Comparison of ENCODE assay signal across 6 cellular contexts in genomic region chr7:149890715-149891114, GRCh38. TPM values are rescaled to one million over a fixed set of nuclear protein-coding genes. Genes with fewer than 3 reads are reported as not detected.
DNase-seq lines count a peak whose midpoint lies in the region; ATAC-seq, FAIRE-seq and TF ChIP-seq lines count a peak whose summit lies in the region.
"Not testable (repeated sequence)": the region's sequence is repeated elsewhere in the genome, so short reads cannot be mapped to it uniquely, and the experiment has no call there.

No MANE protein-coding gene starts in this region.

- CTCF ChIA-PET in K562 (lab: Yijun Ruan, JAX; ENCODE audit: low intra/inter-chr PET ratio): not testable (repeated sequence)

- TF ChIP-seq RAD21 in K562 (CRISPR knock-in tag; conservative IDR thresholded peaks at IDR 0.05 in 1 of 2, IDR thresholded peaks at IDR 0.05 in 1 of 2): not testable (repeated sequence)

- not testable (repeated sequence) for H3K36me3 ChIP-seq in K562 (ENCODE audit: control insufficient read depth, insufficient read depth, low read length)

- H4K20me1 ChIP-seq in K562 (replicated peaks; ENCODE audit: control insufficient read depth, insufficient read depth, low read length): not testable (repeated sequence)

- intact Hi-C loops in K562 (cut with micrococcal nuclease): not testable (repeated sequence)

- in situ Hi-C loops in K562 (cut with MboI): not testable (repeated sequence)

- not testable (repeated sequence) for H3K4me3 ChIP-seq in K562

- H3K4me1 ChIP-seq in K562 (replicated peaks in 1 of 2; ENCODE audit: control insufficient read depth in 2 of 2, insufficient read depth in 2 of 2, low read length in 2 of 2): not testable (repeated sequence)

- WGBS in K562 (ENCODE audit: insufficient coverage, low coverage, missing lambda C conversion rate): 0% methylated on average over 1 of the region's 2 CpGs

- BruUV-seq in K562 (replicated peaks; lab: Mats Ljungman, UMichigan): not testable (repeated sequence)

- ATAC-seq in K562: not testable (repeated sequence)
- ATAC-seq in left lobe of liver: peak; percentile 57

- H3K27ac ChIP-seq in K562 (ENCODE audit: extremely low read depth, low read depth, low read length): not testable (repeated sequence)

- POLR2A ChIA-PET in K562 (lab: Yijun Ruan, JAX): not testable (repeated sequence)

- H3K9me1 ChIP-seq in K562 (ENCODE audit: control insufficient read depth, insufficient read depth, low read length): not testable (repeated sequence)

- TF ChIP-seq EP300 in K562 (IDR thresholded peaks at IDR 0.05; ENCODE audit: low read length): not testable (repeated sequence)

- H3K4me2 ChIP-seq in K562 (ENCODE audit: insufficient read depth, low read length): not testable (repeated sequence)

- peaks cover 10 to 14% of the 10 kb centered on the region in 2 experiments for H3K27me3 ChIP-seq in K562 (ENCODE audit: control insufficient read depth in 2 of 2, insufficient read depth in 2 of 2, low read length in 2 of 2)

- not testable (repeated sequence) for H3K9me3 ChIP-seq in K562 (replicated peaks; ENCODE audit: control insufficient read depth, insufficient read depth, low read depth, low read length)

- not testable (repeated sequence) for H2AFZ ChIP-seq in K562 (ENCODE audit: low read depth, low read length)

- peak; percentile 25 for FAIRE-seq in D721Med (lab: Jason Lieb, UNC)
- peak; percentile 27 for FAIRE-seq in H54 (lab: Jason Lieb, UNC)
- FAIRE-seq in K562 (lab: Jason Lieb, UNC): peak; percentile 11

- not testable (repeated sequence) for DNase-seq in D721Med (ENCODE audit: insufficient read length, low spot score); H54 (ENCODE audit: insufficient read length, low spot score); K562 (ENCODE audit: extremely low read depth in 1 of 4, low spot score in 3 of 4); left lobe of liver (ENCODE audit: low spot score)
- DNase-seq in ecto neural progenitor cell (ENCODE audit: low spot score) (peak; percentile 6), pons (ENCODE audit: low spot score) (peak; percentile 1)

- not testable (repeated sequence) for TF ChIP-seq CTCF in D721Med (IDR thresholded peaks at IDR 0.05; ENCODE audit: insufficient read depth, missing control alignments); K562 (IDR thresholded peaks at IDR 0.05 in 2 of 3, conservative IDR thresholded peaks at IDR 0.05 in 1 of 3; ENCODE audit: insufficient read depth in 2 of 3, low read depth in 1 of 3, low read length in 3 of 3)

- TF ChIP-seq POLR2A in H54 (IDR thresholded peaks at IDR 0.05; ENCODE audit: low read depth, low read length); K562 (conservative IDR thresholded peaks at IDR 0.05): not testable (repeated sequence)

- H3K79me2 ChIP-seq in K562 (ENCODE audit: control insufficient read depth, insufficient read depth, low read length): not testable (repeated sequence)

- H3K9ac ChIP-seq in K562 (ENCODE audit: insufficient read depth in 1 of 2, low read depth in 2 of 2, low read length in 2 of 2): not testable (repeated sequence)

TF ChIP-seq in K562, 482 proteins besides CTCF, POLR2A, EP300 and RAD21:
- peak in 1 of 2 experiments; percentile 72; a peak in 1 of 4 replicates for TF ChIP-seq SRF (CRISPR knock-in tag; IDR thresholded peaks at IDR 0.05)

RNA-seq across cellular contexts. Expression of gene ATP6V0E2, which starts 16.9 kb away (rescaled TPM):
- total RNA-seq in K562 (2011; cell fraction: chromatin; rRNA removed; ENCODE audit: low replicate concordance): 4.1 and 8.3 TPM in 2 replicates
- total RNA-seq in K562 (2011; cell fraction: nucleolus; rRNA removed): 11.3 and 12.5 TPM in 2 replicates
- total RNA-seq in K562 (2011; cell fraction: nucleoplasm; rRNA removed): 10.7 and 14.9 TPM in 2 replicates
- 15.2 and 20.7 TPM in 2 replicates for total RNA-seq in K562 (2014; rRNA removed)
- 4.0 and 4.7 TPM in 2 replicates for total RNA-seq in K562 (2014; rRNA removed; fragmentation: Illumina TruSeq; extraction: Trizol)
- 11.8 and 13.3 TPM in 2 replicates for total RNA-seq in K562 (2015; rRNA removed; fragmentation: Illumina TruSeq; extraction: Trizol)
- total RNA-seq in K562 (2021): 17.8 and 18.5 TPM in 2 replicates
- polyA plus RNA-seq in K562 (2011; rRNA removed): 7.1 and 16.0 TPM in 2 replicates
- polyA plus RNA-seq in K562 (2011; cell fraction: cytosol; rRNA removed): 33.4 and 58.2 TPM in 2 replicates
- 12.9 and 16.7 TPM in 2 replicates for polyA plus RNA-seq in K562 (2011; cell fraction: nucleus; rRNA removed)
- 19.5 and 22.0 TPM in 2 replicates for polyA plus RNA-seq in K562 (2012)
- 12.8 and 17.0 TPM in 2 replicates for polyA plus RNA-seq in K562 (2014; fragmentation: Illumina TruSeq; extraction: Trizol)
- under 1 TPM; 0.55 to 0.63 TPM for polyA plus RNA-seq in K562 (2014; fragmentation: Nextera tagmentation; extraction: Ambion mirVana)
- 10.9 and 14.4 TPM in 2 replicates for polyA plus RNA-seq in K562 (2014; rRNA removed)
- 4.0 and 5.8 TPM in 2 replicates for polyA minus RNA-seq in K562 (2011; rRNA and poly(A)+ RNA removed)
- polyA minus RNA-seq in K562 (2011; cell fraction: cytosol; rRNA and poly(A)+ RNA removed): 11.0 and 19.7 TPM in 2 replicates
- 2.6 and 8.4 TPM in 2 replicates for polyA minus RNA-seq in K562 (2011; cell fraction: nucleus; rRNA and poly(A)+ RNA removed)
- total RNA-seq in left lobe of liver: 99.4 TPM

RNA-seq across cellular contexts. Expression of gene ZNF862, which starts 52.5 kb away (rescaled TPM):
- total RNA-seq in K562 (2011; cell fraction: chromatin; rRNA removed; ENCODE audit: low replicate concordance): 9.2 and 11.5 TPM in 2 replicates
- 5.3 and 7.7 TPM in 2 replicates for total RNA-seq in K562 (2011; cell fraction: nucleolus; rRNA removed)
- 6.3 and 11.7 TPM in 2 replicates for total RNA-seq in K562 (2011; cell fraction: nucleoplasm; rRNA removed)
- 1.8 and 3.1 TPM in 2 replicates for total RNA-seq in K562 (2014; rRNA removed)
- 2.2 and 2.5 TPM in 2 replicates for total RNA-seq in K562 (2014; rRNA removed; fragmentation: Illumina TruSeq; extraction: Trizol)
- 3.4 and 3.9 TPM in 2 replicates for total RNA-seq in K562 (2015; rRNA removed; fragmentation: Illumina TruSeq; extraction: Trizol)
- 1.8 and 3.2 TPM in 2 replicates for total RNA-seq in K562 (2021)
- polyA plus RNA-seq in K562 (2011; rRNA removed): 3.6 and 9.5 TPM in 2 replicates
- polyA plus RNA-seq in K562 (2011; cell fraction: cytosol; rRNA removed): 1.7 and 5.3 TPM in 2 replicates
- polyA plus RNA-seq in K562 (2011; cell fraction: nucleus; rRNA removed): 21.4 and 31.5 TPM in 2 replicates
- polyA plus RNA-seq in K562 (2012): 1.7 and 8.3 TPM in 2 replicates
- polyA plus RNA-seq in K562 (2014; fragmentation: Illumina TruSeq; extraction: Trizol): 1.8 TPM in 2 replicates
- polyA plus RNA-seq in K562 (2014; fragmentation: Nextera tagmentation; extraction: Ambion mirVana): 1 to 10 TPM; 1.1 to 1.5 TPM
- 2.4 and 2.6 TPM in 2 replicates for polyA plus RNA-seq in K562 (2014; rRNA removed)
- polyA minus RNA-seq in K562 (2011; rRNA and poly(A)+ RNA removed): 1.8 and 7.0 TPM in 2 replicates
- 2.5 and 2.8 TPM in 2 replicates for polyA minus RNA-seq in K562 (2011; cell fraction: cytosol; rRNA and poly(A)+ RNA removed)
- polyA minus RNA-seq in K562 (2011; cell fraction: nucleus; rRNA and poly(A)+ RNA removed): 8.2 and 30.1 TPM in 2 replicates
- total RNA-seq in left lobe of liver: 10.5 TPM
